2 cellular contexts compared by ENCODE assay signal in genomic region chr19:6003976-6004375, GRCh38.
TF ChIP-seq lines count a peak whose summit lies in the region.

No MANE protein-coding gene starts in this region.

TF ChIP-seq in IMR-90, 13 proteins besides CTCF, POLR2A, EP300 and RAD21:
- TF ChIP-seq USF2 (IDR thresholded peaks at IDR 0.05; ENCODE audit: low read depth, low read length): no peak
- no peak for TF ChIP-seq FOS (IDR thresholded peaks at IDR 0.05; ENCODE audit: low read depth, low read length)
- TF ChIP-seq MXI1 (IDR thresholded peaks at IDR 0.05; ENCODE audit: borderline replicate concordance, low read depth, low read length): no peak
- TF ChIP-seq ELK1 (IDR thresholded peaks at IDR 0.05; ENCODE audit: borderline replicate concordance, low read depth, low read length): no peak
- TF ChIP-seq MAFK (IDR thresholded peaks at IDR 0.05; ENCODE audit: low read depth, low read length): no peak
- TF ChIP-seq CHD1 (IDR thresholded peaks at IDR 0.05; ENCODE audit: low read depth, low read length): no peak
- TF ChIP-seq MAZ (IDR thresholded peaks at IDR 0.05; ENCODE audit: borderline replicate concordance, low read depth, low read length): no peak
- TF ChIP-seq SMC3 (IDR thresholded peaks at IDR 0.05; ENCODE audit: low read depth, low read length): no peak
- TF ChIP-seq RFX5 (IDR thresholded peaks at IDR 0.05; ENCODE audit: low read depth, low read length): no peak
- no peak for TF ChIP-seq NFE2L2 (IDR thresholded peaks at IDR 0.05; ENCODE audit: low read depth, low read length)
- TF ChIP-seq RCOR1 (IDR thresholded peaks at IDR 0.05; ENCODE audit: insufficient replicate concordance, low read length): no peak
- no peak for TF ChIP-seq CEBPB (IDR thresholded peaks at IDR 0.05; ENCODE audit: low read depth, low read length)
- TF ChIP-seq BHLHE40 (IDR thresholded peaks at IDR 0.05; ENCODE audit: low read depth, low read length): no peak
TF ChIP-seq in IMR-90: peak in this region for 0.

TF ChIP-seq in SK-N-SH, 30 proteins besides CTCF, POLR2A, EP300 and RAD21:
- TF ChIP-seq RFX5 (IDR thresholded peaks at IDR 0.05; ENCODE audit: low read length) (no peak), NFIC (IDR thresholded peaks at IDR 0.05; ENCODE audit: borderline replicate concordance) (no peak), USF2 (IDR thresholded peaks at IDR 0.05; ENCODE audit: borderline replicate concordance, low read depth, low read length) (no peak), EZH2phosphoT487 (IDR thresholded peaks at IDR 0.05; ENCODE audit: borderline replicate concordance, low read depth) (no peak), CHD2 (IDR thresholded peaks at IDR 0.05; ENCODE audit: low read length, partially characterized antibody) (no peak), PBX3 (IDR thresholded peaks at IDR 0.05) (no peak), GATA2 (CRISPR knock-in tag; IDR thresholded peaks at IDR 0.05) (no peak), SMC3 (IDR thresholded peaks at IDR 0.05; ENCODE audit: low read depth, low read length) (no peak), FOSL2 (IDR thresholded peaks at IDR 0.05; ENCODE audit: borderline replicate concordance, low read depth) (no peak)
